Comparison of ENCODE assay signal across 14 cellular contexts in genomic region chr4:84767163-84767562, GRCh38.
DNase-seq lines count a peak whose midpoint lies in the region; ATAC-seq and TF ChIP-seq lines count a peak whose summit lies in the region.
"Had no signal": no experiment of that assay in that cellular context is flagged by ENCODE, and none has a peak within 500 bp of the region (broad histone marks: within the 10 kb centered on the region; RNA-seq: fewer than 3 reads in every experiment).

No MANE protein-coding gene starts in this region.

- H3K9me3 ChIP-seq in T-helper 17 cell (ENCODE audit: control insufficient read depth, low read length, poor library complexity, severe bottlenecking): no peaks in the 10 kb centered on the region

- no peak for DNase-seq in activated T-cell treated with anti-CD3 and anti-CD28 coated beads, Interleukin-2, amount 50 U/mL, for 4 hours
- no peak for DNase-seq in activated T-cell treated with anti-CD3 and anti-CD28 coated beads, Interleukin-2, amount 50 U/mL, for 24 hours
- DNase-seq in T-helper 17 cell (no peak), nephron progenitor cell (no peak), glomerular visceral epithelial cell (ENCODE audit: extremely low spot score) (no peak)
- DNase-seq: C1 segment of cervical spinal cord; Calu3; CD4-positive, alpha-beta T cell; DMS 273 treated with DMSO at 0.1 percent for 48 hours; GM23248; IMR-90 had no signal

- H3K27me3 Mint-ChIP-seq in activated T-cell treated with anti-CD3 and anti-CD28 coated beads, Interleukin-2, amount 50 U/mL, for 4 hours (ENCODE audit: low read depth): no peaks in the 10 kb centered on the region
- H3K27me3 Mint-ChIP-seq in activated T-cell treated with anti-CD3 and anti-CD28 coated beads, Interleukin-2, amount 50 U/mL, for 24 hours: no peaks in the 10 kb centered on the region
- no peaks in the 10 kb centered on the region for H3K27me3 Mint-ChIP-seq in T-helper 17 cell
- no peaks in the 10 kb centered on the region for H3K27me3 Mint-ChIP-seq in nephron progenitor cell (ENCODE audit: low read depth, poor library complexity)
- H3K27me3 Mint-ChIP-seq: B cell; CD4-positive, alpha-beta T cell had no signal

- no peak overlapping the region for H3K27ac Mint-ChIP-seq in activated T-cell treated with anti-CD3 and anti-CD28 coated beads, Interleukin-2, amount 50 U/mL, for 24 hours
- no peak overlapping the region for H3K27ac Mint-ChIP-seq in T-helper 17 cell
- H3K27ac Mint-ChIP-seq in nephron progenitor cell: peak overlapping the region; percentile 64
- H3K27ac Mint-ChIP-seq: B cell; CD4-positive, alpha-beta T cell had no signal

- no peak overlapping the region for H3K4me3 Mint-ChIP-seq in activated T-cell treated with anti-CD3 and anti-CD28 coated beads, Interleukin-2, amount 50 U/mL, for 4 hours
- no peak overlapping the region for H3K4me3 Mint-ChIP-seq in activated T-cell treated with anti-CD3 and anti-CD28 coated beads, Interleukin-2, amount 50 U/mL, for 24 hours
- H3K4me3 Mint-ChIP-seq in T-helper 17 cell: peak overlapping the region; percentile 72
- H3K4me3 Mint-ChIP-seq in nephron progenitor cell: no peak overlapping the region
- H3K4me3 Mint-ChIP-seq: B cell; CD4-positive, alpha-beta T cell had no signal

- H3K9me3 Mint-ChIP-seq in activated T-cell treated with anti-CD3 and anti-CD28 coated beads, Interleukin-2, amount 50 U/mL, for 4 hours: no peaks in the 10 kb centered on the region
- no peaks in the 10 kb centered on the region for H3K9me3 Mint-ChIP-seq in activated T-cell treated with anti-CD3 and anti-CD28 coated beads, Interleukin-2, amount 50 U/mL, for 24 hours
- peaks cover 6% of the 10 kb centered on the region for H3K9me3 Mint-ChIP-seq in nephron progenitor cell
- H3K9me3 Mint-ChIP-seq: CD4-positive, alpha-beta T cell had no signal

- no peaks in the 10 kb centered on the region for H3K36me3 Mint-ChIP-seq in activated T-cell treated with anti-CD3 and anti-CD28 coated beads, Interleukin-2, amount 50 U/mL, for 4 hours (ENCODE audit: insufficient read depth)
- no peaks in the 10 kb centered on the region for H3K36me3 Mint-ChIP-seq in activated T-cell treated with anti-CD3 and anti-CD28 coated beads, Interleukin-2, amount 50 U/mL, for 24 hours (ENCODE audit: low read depth)
- no peaks in the 10 kb centered on the region for H3K36me3 Mint-ChIP-seq in T-helper 17 cell (ENCODE audit: low read depth)
- H3K36me3 Mint-ChIP-seq in nephron progenitor cell (ENCODE audit: low read depth): peaks cover 83% of the 10 kb centered on the region

- H3K4me1 Mint-ChIP-seq in activated T-cell treated with anti-CD3 and anti-CD28 coated beads, Interleukin-2, amount 50 U/mL, for 4 hours (ENCODE audit: low read depth): peaks cover 2% of the 10 kb centered on the region
- H3K4me1 Mint-ChIP-seq in activated T-cell treated with anti-CD3 and anti-CD28 coated beads, Interleukin-2, amount 50 U/mL, for 24 hours (ENCODE audit: low read depth): no peaks in the 10 kb centered on the region
- H3K4me1 Mint-ChIP-seq in T-helper 17 cell (peaks cover 12% of the 10 kb centered on the region), nephron progenitor cell (no peaks in the 10 kb centered on the region)
- H3K4me1 Mint-ChIP-seq: B cell had no signal

- no peak for TF ChIP-seq CTCF in nephron progenitor cell (IDR thresholded peaks at IDR 0.05)

- peak; percentile 46 to 52 for ATAC-seq in activated T-cell treated with anti-CD3 and anti-CD28 coated beads, Interleukin-2, amount 50 U/mL, for 4 hours
- ATAC-seq in GM19035 (IDR thresholded peaks at IDR 0.05; ENCODE audit: unreplicated experiment) (peak; percentile 65), T-helper 17 cell (no peak), GM18867 (IDR thresholded peaks at IDR 0.05; ENCODE audit: unreplicated experiment) (no peak)

Comparison
In these comparisons a context has a peak if more than half of its experiments do, and no peak if none do; other contexts are left out.
1. ATAC-seq: peak in activated T-cell treated with anti-CD3 and anti-CD28 coated beads, Interleukin-2, amount 50 U/mL, for 4 hours (2 of 2) and GM19035 (single experiment); none in T-helper 17 cell (single experiment) and GM18867 (single experiment).